Comparison of ENCODE assay signal across 8 cellular contexts in genomic region chr1:232950197-232950918, GRCh38. TPM values are rescaled to one million over a fixed set of nuclear protein-coding genes. Genes with fewer than 3 reads are reported as not detected.
DNase-seq lines count a peak whose midpoint lies in the region; ATAC-seq, FAIRE-seq and TF ChIP-seq lines count a peak whose summit lies in the region.

A gene with protein sequence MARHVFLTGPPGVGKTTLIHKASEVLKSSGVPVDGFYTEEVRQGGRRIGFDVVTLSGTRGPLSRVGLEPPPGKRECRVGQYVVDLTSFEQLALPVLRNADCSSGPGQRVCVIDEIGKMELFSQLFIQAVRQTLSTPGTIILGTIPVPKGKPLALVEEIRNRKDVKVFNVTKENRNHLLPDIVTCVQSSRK (plus strand): TSS chr1:232950611. CDS start chr1:232950711, 100 bp downstream.

- peak within 1 kb of the TSS; percentile 91 for H3K4me2 ChIP-seq in OCI-LY3 (ENCODE audit: low read length)
- H3K4me2 ChIP-seq in endothelial cell of umbilical vein (ENCODE audit: insufficient read depth, low read length), result peak within 1 kb of the TSS; percentile 82

- H3K9me3 ChIP-seq in HUES6 (ENCODE audit: control insufficient read depth, insufficient read depth, low read depth, low read length), result no peaks in the 10 kb centered on the region
- H3K9me3 ChIP-seq in OCI-LY3 (ENCODE audit: insufficient read depth, low read length), result no peaks in the 10 kb centered on the region
- no peaks in the 10 kb centered on the region for H3K9me3 ChIP-seq in endothelial cell of umbilical vein (replicated peaks; ENCODE audit: control insufficient read depth, insufficient read depth, low read length)

- peaks cover 34% of the 10 kb centered on the region for H3K4me1 ChIP-seq in HUES6 (ENCODE audit: control insufficient read depth, insufficient read depth, low read length)
- peaks cover 19% of the 10 kb centered on the region for H3K4me1 ChIP-seq in OCI-LY3 (ENCODE audit: low read length)
- H3K4me1 ChIP-seq in endothelial cell of umbilical vein (ENCODE audit: control insufficient read depth, extremely low read depth, insufficient read depth, low read length), result peaks cover 10% of the 10 kb centered on the region

- intact Hi-C loops in Calu3 (cut with micrococcal nuclease; ENCODE audit: unreplicated experiment), result loop anchor here (2.0 to 5.0 kb wide), 3 partner anchors 143 to 314 kb away; partner anchors contain the start of gene MAP10
- intact Hi-C loops in endothelial cell of umbilical vein (cut with micrococcal nuclease), result loop anchor here (1.0 to 5.0 kb wide), 7 partner anchors 143 to 1348 kb away; partner anchors contain the start of genes MAP10 and SIPA1L2

- peak; percentile 85 for TF ChIP-seq POLR2A in endothelial cell of umbilical vein (IDR thresholded peaks at IDR 0.05; ENCODE audit: low read depth, low read length)

- H4K20me1 ChIP-seq in OCI-LY3 (ENCODE audit: insufficient read depth, low read length) (no peaks in the 10 kb centered on the region), endothelial cell of umbilical vein (replicated peaks; ENCODE audit: control insufficient read depth, extremely low read depth, insufficient read depth, low read length) (no peaks in the 10 kb centered on the region)

- H3K9me3 Mint-ChIP-seq in Calu3 (ENCODE audit: low read depth, unreplicated experiment), result no peaks in the 10 kb centered on the region

- peak within 1 kb of the TSS; percentile 91 for H3K4me3 Mint-ChIP-seq in Calu3 (ENCODE audit: low read depth, unreplicated experiment)

- no peaks in the 10 kb centered on the region for H3K9me1 ChIP-seq in endothelial cell of umbilical vein (replicated peaks; ENCODE audit: control insufficient read depth, extremely low read depth, insufficient read depth, low read length)

- peak; percentile 97 for FAIRE-seq in endothelial cell of umbilical vein (lab: Jason Lieb, UNC)

- H3K27ac ChIP-seq in HUES6 (ENCODE audit: low read depth, low read length) (peak within 1 kb of the TSS; percentile 73), OCI-LY3 (ENCODE audit: low read length) (peak within 1 kb of the TSS; percentile 42), endothelial cell of umbilical vein (ENCODE audit: insufficient read depth, low read depth, low read length) (peak within 1 kb of the TSS; percentile 69)

- POLR2A ChIA-PET in endothelial cell of umbilical vein (lab: Charles Lee), result no interaction called here

- H3K27me3 ChIP-seq in HUES6 (ENCODE audit: control insufficient read depth, insufficient read depth, low read length), result no peaks in the 10 kb centered on the region
- H3K27me3 ChIP-seq in OCI-LY3 (ENCODE audit: low read depth, low read length), result no peaks in the 10 kb centered on the region
- no peaks in the 10 kb centered on the region for H3K27me3 ChIP-seq in endothelial cell of umbilical vein (ENCODE audit: control insufficient read depth in 2 of 2, insufficient read depth in 2 of 2, low read length in 2 of 2)

- CTCF ChIA-PET in Calu3 (lab: Charles Lee) (no interaction called here), endothelial cell of umbilical vein (lab: Charles Lee) (no interaction called here)

- H2AFZ ChIP-seq in OCI-LY3 (ENCODE audit: low read depth, low read length), result peak within 1 kb of the TSS; percentile 94
- H2AFZ ChIP-seq in endothelial cell of umbilical vein (ENCODE audit: low read depth, low read length), result peak within 1 kb of the TSS; percentile 92

- DNase-seq in Calu3 (peak; percentile 98), endothelial cell of umbilical vein (ENCODE audit: low read depth, low spot score) (peak; percentile 96), middle frontal gyrus (ENCODE audit: extremely low spot score, low spot score) (peak; percentile 84)
- peak; percentile 99 for DNase-seq in activated CD8-positive, alpha-beta memory T cell treated with anti-CD3 and anti-CD28 coated beads, Interleukin-2, amount 50 U/mL, for 48 hours
- peak; percentile 93 to 96 for DNase-seq in stimulated activated CD8-positive, alpha-beta memory T cell treated with anti-CD3 and anti-CD28 coated beads, Interleukin-2, amount 100 ng/mL, for 48 hours (ENCODE audit: low read depth in 2 of 2)

- BruUV-seq in Calu3 (replicated peaks; lab: Mats Ljungman, UMichigan), result no TSS peak
- TSS peak; percentile 92 for BruUV-seq in endothelial cell of umbilical vein (replicated peaks; lab: Mats Ljungman, UMichigan)

- H3K4me3 ChIP-seq in HUES6 (ENCODE audit: low read depth, low read length), result peak within 1 kb of the TSS; percentile 73
- peak within 1 kb of the TSS; percentile 94 for H3K4me3 ChIP-seq in OCI-LY3 (ENCODE audit: low read length)
- H3K4me3 ChIP-seq in endothelial cell of umbilical vein (replicated peaks in 1 of 3; ENCODE audit: insufficient read depth in 1 of 3, low read depth in 1 of 3, low read length in 3 of 3), result peak within 1 kb of the TSS; percentile 48 to 85 (median 64)

- H3K27me3 Mint-ChIP-seq in Calu3 (ENCODE audit: unreplicated experiment), result peaks cover 11% of the 10 kb centered on the region

- peak; percentile 90 for ATAC-seq in GM21423 (IDR thresholded peaks at IDR 0.05; ENCODE audit: unreplicated experiment)

- H3K4me1 Mint-ChIP-seq in Calu3 (ENCODE audit: low read depth, unreplicated experiment), result peaks cover 23% of the 10 kb centered on the region

- H3K27ac Mint-ChIP-seq in Calu3 (ENCODE audit: unreplicated experiment), result peak within 1 kb of the TSS; percentile 77

- H3K36me3 ChIP-seq in HUES6 (ENCODE audit: control insufficient read depth, insufficient read depth, low read length), result no peaks in the 10 kb centered on the region
- peaks cover 3% of the 10 kb centered on the region for H3K36me3 ChIP-seq in OCI-LY3 (replicated peaks; ENCODE audit: low read depth, low read length)
- H3K36me3 ChIP-seq in endothelial cell of umbilical vein (ENCODE audit: control insufficient read depth in 2 of 2, extremely low read depth in 1 of 2, insufficient read depth in 2 of 2, low read length in 2 of 2), result no peaks in the 10 kb centered on the region

- H3K9ac ChIP-seq in HUES6 (ENCODE audit: low read length) (peak within 1 kb of the TSS; percentile 77), OCI-LY3 (ENCODE audit: low read length) (peak within 1 kb of the TSS; percentile 89), endothelial cell of umbilical vein (replicated peaks; ENCODE audit: extremely low read depth, insufficient read depth, low read length) (peak within 1 kb of the TSS; percentile 60)

- dilution Hi-C loops in endothelial cell of umbilical vein (cut with MboI; ENCODE audit: extremely low pct_ligation_motif_present, low sequenced_read_pairs), result no loop called here

- peaks cover 17% of the 10 kb centered on the region for H3K36me3 Mint-ChIP-seq in Calu3 (ENCODE audit: insufficient read depth, unreplicated experiment)

- TF ChIP-seq CTCF in Calu3 (IDR thresholded peaks at IDR 0.05; ENCODE audit: unreplicated experiment) (no peak), OCI-LY3 (IDR thresholded peaks at IDR 0.05; ENCODE audit: low read depth, low read length) (no peak), endothelial cell of umbilical vein (IDR thresholded peaks at IDR 0.05; ENCODE audit: extremely low read depth in 1 of 2, insufficient read depth in 1 of 2, low read depth in 1 of 2, low read length in 2 of 2) (peak in 1 of 2 donors; percentile 14)

- H3K79me2 ChIP-seq in OCI-LY3 (ENCODE audit: low read length) (peaks cover 29% of the 10 kb centered on the region), endothelial cell of umbilical vein (ENCODE audit: control insufficient read depth, insufficient read depth, low read length) (no peaks in the 10 kb centered on the region)

TF ChIP-seq in endothelial cell of umbilical vein, 7 proteins besides CTCF, POLR2A, EP300 and RAD21:
- no peak for TF ChIP-seq FOS (IDR thresholded peaks at IDR 0.05; ENCODE audit: borderline replicate concordance, insufficient read depth, low read length)
- no peak for TF ChIP-seq GATA2 (IDR thresholded peaks at IDR 0.05; ENCODE audit: insufficient read depth, insufficient read length, low read depth, low read length)
- TF ChIP-seq, protein P1, sequence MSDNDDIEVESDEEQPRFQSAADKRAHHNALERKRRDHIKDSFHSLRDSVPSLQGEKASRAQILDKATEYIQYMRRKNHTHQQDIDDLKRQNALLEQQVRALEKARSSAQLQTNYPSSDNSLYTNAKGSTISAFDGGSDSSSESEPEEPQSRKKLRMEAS (IDR thresholded peaks at IDR 0.05; ENCODE audit: insufficient read depth, insufficient read length), result peak; percentile 21
- TF ChIP-seq POLR2AphosphoS5 (IDR thresholded peaks at IDR 0.05; ENCODE audit: insufficient read depth, low read depth, low read length), result peak; percentile 70
- no peak for TF ChIP-seq JUN (IDR thresholded peaks at IDR 0.05; ENCODE audit: borderline replicate concordance, insufficient read depth, insufficient read length, low read depth)

RNA-seq across cellular contexts. Expression of the gene that starts here (rescaled TPM):
- total RNA-seq in Calu3 (2022) (38.2 and 39.2 TPM in 2 replicates), endothelial cell of umbilical vein (30.3 and 35.3 TPM in 2 replicates)
- polyA plus RNA-seq in endothelial cell of umbilical vein, result 12.1 and 13.2 TPM in 2 replicates
- 22.2 and 23.9 TPM in 2 replicates for polyA plus RNA-seq in endothelial cell of umbilical vein (2011; cell fraction: cytosol; rRNA removed)
- 18.4 and 20.3 TPM in 2 replicates for polyA plus RNA-seq in endothelial cell of umbilical vein (2011; cell fraction: nucleus; rRNA removed)
- polyA plus RNA-seq in endothelial cell of umbilical vein (2012), result 49.4 and 53.7 TPM in 2 replicates
- polyA minus RNA-seq in endothelial cell of umbilical vein, result 10.0 and 15.1 TPM in 2 replicates
- polyA minus RNA-seq in endothelial cell of umbilical vein (2011; cell fraction: cytosol; rRNA and poly(A)+ RNA removed), result 11.8 TPM
- polyA minus RNA-seq in endothelial cell of umbilical vein (2011; cell fraction: nucleus; rRNA and poly(A)+ RNA removed), result 11.0 and 12.8 TPM in 2 replicates

Comparison
In these comparisons a context has a peak if more than half of its experiments do, and no peak if none do; other contexts are left out.
1. Peak in every context shown above with its lines: DNase-seq, ATAC-seq, H3K4me3 ChIP-seq and H3K27ac ChIP-seq.